ENCODE assay signal across 2 cellular contexts in genomic region chr9:4126996-4127395, GRCh38.
TF ChIP-seq lines count a peak whose summit lies in the region.

No MANE protein-coding gene starts in this region.

TF ChIP-seq in IMR-90, 13 proteins besides CTCF, POLR2A, EP300 and RAD21:
- TF ChIP-seq SMC3 (IDR thresholded peaks at IDR 0.05; ENCODE audit: low read depth, low read length) (no peak), CEBPB (IDR thresholded peaks at IDR 0.05; ENCODE audit: low read depth, low read length) (no peak), BHLHE40 (IDR thresholded peaks at IDR 0.05; ENCODE audit: low read depth, low read length) (no peak)
- TF ChIP-seq, protein P1, sequence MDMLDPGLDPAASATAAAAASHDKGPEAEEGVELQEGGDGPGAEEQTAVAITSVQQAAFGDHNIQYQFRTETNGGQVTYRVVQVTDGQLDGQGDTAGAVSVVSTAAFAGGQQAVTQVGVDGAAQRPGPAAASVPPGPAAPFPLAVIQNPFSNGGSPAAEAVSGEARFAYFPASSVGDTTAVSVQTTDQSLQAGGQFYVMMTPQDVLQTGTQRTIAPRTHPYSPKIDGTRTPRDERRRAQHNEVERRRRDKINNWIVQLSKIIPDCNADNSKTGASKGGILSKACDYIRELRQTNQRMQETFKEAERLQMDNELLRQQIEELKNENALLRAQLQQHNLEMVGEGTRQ (IDR thresholded peaks at IDR 0.05; ENCODE audit: low read depth, low read length), result no peak

TF ChIP-seq in GM23338, 12 proteins besides CTCF, POLR2A, EP300 and RAD21:
- no peak for TF ChIP-seq JUNB (IDR thresholded peaks at IDR 0.05; ENCODE audit: unreplicated experiment)
TF ChIP-seq in GM23338: peak in this region for 0.
